ENCODE assay signal across 8 cellular contexts in genomic region chr1:52404975-52405338, GRCh38. TPM values are rescaled to one million over a fixed set of nuclear protein-coding genes. Genes with fewer than 3 reads are reported as not detected.
DNase-seq lines count a peak whose midpoint lies in the region; ATAC-seq lines count a peak whose summit lies in the region.

No MANE protein-coding gene starts in this region.

- H3K36me3 ChIP-seq in iPS-20b (ENCODE audit: insufficient read depth, low read depth, low read length), result peaks cover 56% of the 10 kb centered on the region
- H3K36me3 ChIP-seq in stomach smooth muscle (ENCODE audit: control insufficient read depth in 2 of 2, insufficient read depth in 2 of 2, low read length in 2 of 2), result peaks cover 13 to 14% of the 10 kb centered on the region in 2 donors

- H3K9me3 Mint-ChIP-seq in activated naive CD8-positive, alpha-beta T cell treated with anti-CD3 and anti-CD28 coated beads for 36 hours, result no peaks in the 10 kb centered on the region

- peaks cover 61% of the 10 kb centered on the region for H3K36me3 Mint-ChIP-seq in activated naive CD8-positive, alpha-beta T cell treated with anti-CD3 and anti-CD28 coated beads for 36 hours

- H3K27ac ChIP-seq in iPS-20b (ENCODE audit: low read length) (peak overlapping the region; percentile 90), stomach smooth muscle (ENCODE audit: low read length) (peak overlapping the region; percentile 90)

- DNase-seq in NCI-H1436 (lab: John Stamatoyannopoulos, UW) (peak; percentile 3), NCI-H1436 treated with DMSO at 0.1 percent for 48 hours (lab: John Stamatoyannopoulos, UW) (no peak), T-helper 9 cell (no peak), NOMO-1 treated with dmso at 0.1 percent for 144 hours (lab: John Stamatoyannopoulos, UW; ENCODE audit: unreplicated experiment) (no peak)
- DNase-seq in activated naive CD8-positive, alpha-beta T cell treated with anti-CD3 and anti-CD28 coated beads for 36 hours, result no peak

- H3K4me3 ChIP-seq in iPS-20b (ENCODE audit: low read length) (peak overlapping the region; percentile 93), stomach smooth muscle (ENCODE audit: low read length in 2 of 2) (peak overlapping the region; percentile 100)

- peak overlapping the region; percentile 100 for H3K4me3 Mint-ChIP-seq in activated naive CD8-positive, alpha-beta T cell treated with anti-CD3 and anti-CD28 coated beads for 36 hours

- H3K27me3 ChIP-seq in iPS-20b (ENCODE audit: insufficient read depth, low read length), result no peaks in the 10 kb centered on the region
- no peaks in the 10 kb centered on the region for H3K27me3 ChIP-seq in stomach smooth muscle (ENCODE audit: control insufficient read depth in 1 of 2, insufficient read depth in 2 of 2, low read length in 2 of 2)

- H3K27ac Mint-ChIP-seq in activated naive CD8-positive, alpha-beta T cell treated with anti-CD3 and anti-CD28 coated beads for 36 hours, result peak overlapping the region; percentile 100

- H3K9ac ChIP-seq in iPS-20b (ENCODE audit: low read depth, low read length) (peak overlapping the region; percentile 96), stomach smooth muscle (ENCODE audit: low read length in 2 of 2) (peak overlapping the region; percentile 96 to 99)

- no peak for ATAC-seq in esophagus mucosa

- no peaks in the 10 kb centered on the region; the same call in 1 of the 2 replicates for H3K4me1 ChIP-seq in iPS-20b (ENCODE audit: insufficient read depth, low read length)
- peaks cover 9% of the 10 kb centered on the region for H3K4me1 ChIP-seq in stomach smooth muscle (ENCODE audit: control insufficient read depth, insufficient read depth, low read length)

- no peaks in the 10 kb centered on the region for H3K27me3 Mint-ChIP-seq in activated naive CD8-positive, alpha-beta T cell treated with anti-CD3 and anti-CD28 coated beads for 36 hours

- H3K4me1 Mint-ChIP-seq in activated naive CD8-positive, alpha-beta T cell treated with anti-CD3 and anti-CD28 coated beads for 36 hours, result peaks cover 40% of the 10 kb centered on the region

- H3K9me3 ChIP-seq in iPS-20b (ENCODE audit: insufficient read depth, low read depth, low read length) (no peaks in the 10 kb centered on the region), stomach smooth muscle (ENCODE audit: control insufficient read depth in 2 of 2, low read length in 2 of 2) (no peaks in the 10 kb centered on the region)

RNA-seq across cellular contexts. Expression of gene PRPF38A, which starts 0.6 kb away (rescaled TPM):
- total RNA-seq in activated naive CD8-positive, alpha-beta T cell treated with anti-CD3 and anti-CD28 coated beads for 36 hours, result 100 to 1,000 TPM; 114 to 119 TPM
- total RNA-seq in esophagus mucosa, result 38.1 TPM

RNA-seq across cellular contexts. Expression of gene ORC1, which starts 0.7 kb away (rescaled TPM):
- total RNA-seq in activated naive CD8-positive, alpha-beta T cell treated with anti-CD3 and anti-CD28 coated beads for 36 hours, result 10 to 100 TPM; 54.3 to 54.4 TPM
- total RNA-seq in esophagus mucosa, result 5.7 TPM

RNA-seq across cellular contexts. Expression of gene CC2D1B, which starts 39.0 kb away (rescaled TPM):
- total RNA-seq in activated naive CD8-positive, alpha-beta T cell treated with anti-CD3 and anti-CD28 coated beads for 36 hours, result 10 to 100 TPM; 26.1 to 26.5 TPM
- 14.3 TPM for total RNA-seq in esophagus mucosa
